ENCODE assay signal across 8 cellular contexts in genomic region chr3:57227204-57227929, GRCh38. TPM values are rescaled to one million over a fixed set of nuclear protein-coding genes. Genes with fewer than 3 reads are reported as not detected.
DNase-seq lines count a peak whose midpoint lies in the region; ATAC-seq and TF ChIP-seq lines count a peak whose summit lies in the region.

Gene APPL1 (plus strand): TSS chr3:57227729. CDS start chr3:57227884, 155 bp downstream.

- H3K36me3 Mint-ChIP-seq in activated T-cell treated with anti-CD3 and anti-CD28 coated beads, Interleukin-2, amount 50 U/mL, for 72 hours (ENCODE audit: insufficient read depth in 2 of 2): no peaks in the 10 kb centered on the region

- no peaks in the 10 kb centered on the region for H3K36me3 ChIP-seq in HUES6 (ENCODE audit: control insufficient read depth, insufficient read depth, low read length)
- H3K36me3 ChIP-seq in Panc1 (ENCODE audit: control insufficient read depth, insufficient read depth, low read length): no peaks in the 10 kb centered on the region; the same call in 1 of the 2 replicates
- H3K36me3 ChIP-seq in esophagus muscularis mucosa: no peaks in the 10 kb centered on the region
- H3K36me3 ChIP-seq in muscle layer of duodenum (ENCODE audit: control insufficient read depth in 1 of 2, insufficient read depth in 2 of 2, low read length in 2 of 2): no peaks in the 10 kb centered on the region

- H3K9ac ChIP-seq in HUES6 (ENCODE audit: low read length): peak within 1 kb of the TSS; percentile 75

- intact Hi-C loops in Panc1 (cut with micrococcal nuclease; ENCODE audit: unreplicated experiment) (loop anchor here (10.0 kb wide), 1 partner anchor 123 kb away; no protein-coding TSS in a partner anchor), esophagus muscularis mucosa (cut with DNase I) (loop anchor here (2.0 to 10.0 kb wide), 3 partner anchors 57 to 233 kb away; no protein-coding TSS in a partner anchor)

- peaks cover 27% of the 10 kb centered on the region for H3K4me1 Mint-ChIP-seq in activated T-cell treated with anti-CD3 and anti-CD28 coated beads, Interleukin-2, amount 50 U/mL, for 72 hours (ENCODE audit: low read depth)

- 5% methylated on average over 9 of the region's 71 CpGs for WGBS in esophagus muscularis mucosa

- H3K27me3 ChIP-seq in HUES6 (ENCODE audit: control insufficient read depth, insufficient read depth, low read length): peaks cover 7% of the 10 kb centered on the region; the same call in 1 of the 2 replicates
- no peaks in the 10 kb centered on the region for H3K27me3 ChIP-seq in Panc1 (ENCODE audit: control insufficient read depth, insufficient read depth, low read length)
- H3K27me3 ChIP-seq in esophagus muscularis mucosa: no peaks in the 10 kb centered on the region
- no peaks in the 10 kb centered on the region for H3K27me3 ChIP-seq in muscle layer of duodenum (ENCODE audit: low read depth, low read length)

- H3K27me3 Mint-ChIP-seq in activated T-cell treated with anti-CD3 and anti-CD28 coated beads, Interleukin-2, amount 50 U/mL, for 72 hours (ENCODE audit: low read depth): no peaks in the 10 kb centered on the region

- no peak for TF ChIP-seq EP300 in esophagus muscularis mucosa (IDR thresholded peaks at IDR 0.05)

- POLR2A ChIA-PET in Panc1 (lab: Charles Lee): no interaction called here

- H3K27ac ChIP-seq in HUES6 (ENCODE audit: low read depth, low read length): peak within 1 kb of the TSS; percentile 54; the same call in 1 of the 2 replicates
- H3K27ac ChIP-seq in Panc1 (ENCODE audit: low read length): peak within 1 kb of the TSS; percentile 95
- peak within 1 kb of the TSS; percentile 91 to 99 (median 92) for H3K27ac ChIP-seq in esophagus muscularis mucosa (replicated peaks in 1 of 4)
- peak within 1 kb of the TSS; percentile 76 for H3K27ac ChIP-seq in muscle layer of duodenum (ENCODE audit: low read length)

- CTCF ChIA-PET in Panc1 (lab: Charles Lee): no interaction called here

- BruUV-seq in Panc1 (replicated peaks; lab: Mats Ljungman, UMichigan): no TSS peak

- in situ Hi-C loops in Panc1 (cut with HindIII; ENCODE audit: low pct_unique_long_range_greater_than_20kb, low sequenced_read_pairs): no loop called here

- ATAC-seq in GM21447 (IDR thresholded peaks at IDR 0.05; ENCODE audit: unreplicated experiment) (peak; percentile 79), Panc1 (peak; percentile 98)
- ATAC-seq in activated T-cell treated with anti-CD3 and anti-CD28 coated beads, Interleukin-2, amount 50 U/mL, for 72 hours (replicated peaks in 1 of 2): peak; percentile 92 to 94

- DNase-seq in DMS153 (lab: John Stamatoyannopoulos, UW) (peak; percentile 66), Panc1 (ENCODE audit: low read depth, low spot score) (peak; percentile 39), esophagus muscularis mucosa (ENCODE audit: extremely low spot score) (peak; percentile 95)
- DNase-seq in activated T-cell treated with anti-CD3 and anti-CD28 coated beads, Interleukin-2, amount 50 U/mL, for 72 hours: peak; percentile 95 to 96
- DNase-seq in stimulated activated CD8-positive, alpha-beta memory T cell treated with anti-CD3 and anti-CD28 coated beads, Interleukin-7, amount 100 ng/mL, for 24 hours (ENCODE audit: low read depth): peak; percentile 74

- peak; percentile 54 for TF ChIP-seq POLR2A in esophagus muscularis mucosa (IDR thresholded peaks at IDR 0.05; ENCODE audit: low read depth)

- H3K4me3 ChIP-seq in HUES6 (ENCODE audit: low read depth, low read length) (peak within 1 kb of the TSS; percentile 95), Panc1 (ENCODE audit: low read depth in 2 of 2, low read length in 2 of 2) (peak within 1 kb of the TSS; percentile 86 to 87), esophagus muscularis mucosa (peak within 1 kb of the TSS; percentile 72 to 93 (median 88)), muscle layer of duodenum (ENCODE audit: low read depth in 1 of 2, low read length in 2 of 2) (peak within 1 kb of the TSS; percentile 77 to 94)

- H3K9me3 ChIP-seq in HUES6 (ENCODE audit: control insufficient read depth, insufficient read depth, low read depth, low read length) (no peaks in the 10 kb centered on the region), Panc1 (ENCODE audit: control insufficient read depth, insufficient read depth, low read depth, low read length) (no peaks in the 10 kb centered on the region), esophagus muscularis mucosa (no peaks in the 10 kb centered on the region), muscle layer of duodenum (ENCODE audit: control insufficient read depth in 1 of 2, low read length in 2 of 2) (no peaks in the 10 kb centered on the region)

- TF ChIP-seq CTCF in Panc1 (IDR thresholded peaks at IDR 0.05): no peak
- peak in 1 of 3 experiments; percentile 4 for TF ChIP-seq CTCF in esophagus muscularis mucosa (IDR thresholded peaks at IDR 0.05)

- no peaks in the 10 kb centered on the region for H3K9me3 Mint-ChIP-seq in activated T-cell treated with anti-CD3 and anti-CD28 coated beads, Interleukin-2, amount 50 U/mL, for 72 hours

- peak within 1 kb of the TSS; percentile 90 to 94 for H3K4me3 Mint-ChIP-seq in activated T-cell treated with anti-CD3 and anti-CD28 coated beads, Interleukin-2, amount 50 U/mL, for 72 hours

- peak within 1 kb of the TSS; percentile 95 for H3K27ac Mint-ChIP-seq in activated T-cell treated with anti-CD3 and anti-CD28 coated beads, Interleukin-2, amount 50 U/mL, for 72 hours

- H3K4me1 ChIP-seq in HUES6 (ENCODE audit: control insufficient read depth, insufficient read depth, low read length) (peaks cover 11% of the 10 kb centered on the region; the same call in 1 of the 2 replicates), Panc1 (ENCODE audit: control insufficient read depth, insufficient read depth, low read length) (peaks cover 19% of the 10 kb centered on the region), esophagus muscularis mucosa (peaks cover 13 to 41% (median 32%) of the 10 kb centered on the region in 4 donors), muscle layer of duodenum (ENCODE audit: control insufficient read depth in 1 of 2, insufficient read depth in 2 of 2, low read length in 2 of 2) (peaks cover 0 to 31% of the 10 kb centered on the region in 2 donors)

RNA-seq across cellular contexts. Expression of gene APPL1, which starts in this region (rescaled TPM):
- total RNA-seq in Panc1 (2021; ENCODE audit: unreplicated experiment): 36.3 TPM
- polyA plus RNA-seq in Panc1 (2012; ENCODE audit: insufficient read length): 21.4 TPM
- 10 to 100 TPM; 28.0 to 37.4 TPM for total RNA-seq in activated T-cell treated with anti-CD3 and anti-CD28 coated beads, Interleukin-2, amount 50 U/mL, for 72 hours
- 10 to 100 TPM; 41.1 to 53.2 (median 46.9) TPM for total RNA-seq in esophagus muscularis mucosa

Comparison
In these comparisons a context has a peak if more than half of its experiments do, and no peak if none do; other contexts are left out.
1. Peak in every context shown above with its lines: DNase-seq, ATAC-seq, H3K4me3 ChIP-seq and H3K27ac ChIP-seq.
2. DNase-seq: peak in every context shown above with its lines; median percentile 96 in activated T-cell treated with anti-CD3 and anti-CD28 coated beads, Interleukin-2, amount 50 U/mL, for 72 hours; 95 in esophagus muscularis mucosa; 74 in stimulated activated CD8-positive, alpha-beta memory T cell treated with anti-CD3 and anti-CD28 coated beads, Interleukin-7, amount 100 ng/mL, for 24 hours; 66 in DMS153; 39 in Panc1.